22 cellular contexts compared by ENCODE assay signal in the genomic region with DNA sequence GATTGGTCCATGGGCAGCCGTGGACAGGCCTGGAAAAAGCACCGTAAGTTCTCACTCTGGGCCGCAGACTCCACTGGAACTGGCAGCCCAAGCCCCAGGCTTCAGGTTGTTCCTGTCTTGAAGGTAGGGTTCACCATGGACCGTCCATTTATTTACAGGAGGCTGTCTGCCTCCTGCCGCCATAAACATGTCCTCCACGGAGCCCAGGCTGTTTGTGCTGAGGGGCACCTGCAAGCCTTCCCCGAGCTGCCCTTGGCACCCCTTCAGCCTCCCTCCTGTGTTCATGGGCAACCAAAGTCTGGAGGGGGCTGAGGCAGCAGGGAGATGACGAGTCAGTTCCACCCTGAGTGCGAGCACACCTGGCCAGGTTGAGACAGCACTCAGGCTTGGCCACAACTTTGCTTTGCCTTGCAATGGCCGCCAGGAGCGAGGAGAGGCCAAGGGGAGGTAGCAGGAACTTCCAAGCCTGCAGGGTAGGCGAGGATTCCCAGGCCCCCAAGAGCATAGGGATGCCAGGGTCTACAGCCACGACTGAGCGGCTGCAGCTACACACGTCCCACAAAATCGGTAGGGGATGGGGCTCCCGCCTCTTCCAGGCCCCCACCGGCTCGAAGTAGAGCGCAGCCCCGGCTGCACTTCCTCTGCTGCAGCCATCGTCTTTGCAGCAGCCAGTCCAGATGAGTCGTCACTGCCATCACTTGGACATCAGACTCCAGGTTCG.
"Had no signal": no experiment of that assay in that cellular context is flagged by ENCODE, and none has a peak within 500 bp of the region (broad histone marks: within the 10 kb centered on the region; RNA-seq: fewer than 3 reads in every experiment).

No MANE protein-coding gene starts in this region.

- DNase-seq: activated CD4-positive, alpha-beta T cell treated with anti-CD3 and anti-CD28 coated beads for 1 hour; activated CD8-positive, alpha-beta memory T cell treated with anti-CD3 and anti-CD28 coated beads for 24 hours; activated CD8-positive, alpha-beta memory T cell treated with anti-CD3 and anti-CD28 coated beads, Interleukin-2, amount 50 U/mL, for 4 hours; activated naive CD4-positive, alpha-beta T cell; activated T-cell treated with anti-CD3 and anti-CD28 coated beads, Interleukin-2, amount 50 U/mL, for 24 hours; effector CD4-positive, alpha-beta T cell; erythroblast; foreskin fibroblast; natural killer cell; ovary; stimulated activated CD4-positive, alpha-beta T cell treated with anti-CD3 and anti-CD28 coated beads, Interleukin-2, amount 100 ng/mL, for 24 hours; stimulated activated naive B cell treated with anti-CD40 and anti-IgM and Interleukin-4, amounts not matched to agents 10 μg/mL and 1 μg/mL and 100 μg/mL, for 72 hours; T-cell had no signal

- H3K27ac ChIP-seq: ovary, psoas muscle, skin epidermis, thoracic aorta had no signal

- H3K27me3 Mint-ChIP-seq: activated naive CD8-positive, alpha-beta T cell; activated T-cell treated with anti-CD3 and anti-CD28 coated beads, Interleukin-2, amount 50 U/mL, for 24 hours; dendritic cell treated with granulocyte-macrophage colony-stimulating factor and Interleukin-4, amounts not matched to agents 40 ng/mL and 50 ng/mL, for 4 days; stimulated activated naive B cell treated with anti-CD40 and anti-IgM and Interleukin-4, amounts not matched to agents 10 μg/mL and 1 μg/mL and 100 μg/mL, for 72 hours; T-cell had no signal

- ATAC-seq: left lobe of liver, natural killer cell, psoas muscle, right cardiac atrium, T-cell had no signal

- H3K4me1 Mint-ChIP-seq: mesothelial cell of epicardium; natural killer cell; stimulated activated naive B cell treated with anti-CD40 and anti-IgM and Interleukin-4, amounts not matched to agents 10 μg/mL and 1 μg/mL and 100 μg/mL, for 72 hours; T-cell had no signal

- H3K4me3 Mint-ChIP-seq: activated naive CD8-positive, alpha-beta T cell; activated T-cell treated with anti-CD3 and anti-CD28 coated beads, Interleukin-2, amount 50 U/mL, for 24 hours; dendritic cell treated with granulocyte-macrophage colony-stimulating factor and Interleukin-4, amounts not matched to agents 40 ng/mL and 50 ng/mL, for 4 days; mesothelial cell of epicardium; natural killer cell; stimulated activated naive B cell treated with anti-CD40 and anti-IgM and Interleukin-4, amounts not matched to agents 10 μg/mL and 1 μg/mL and 100 μg/mL, for 72 hours; T-cell had no signal

- H3K36me3 ChIP-seq: ovary, thoracic aorta had no signal

- H3K36me3 Mint-ChIP-seq: activated naive CD8-positive, alpha-beta T cell; mesothelial cell of epicardium; natural killer cell; stimulated activated naive B cell treated with anti-CD40 and anti-IgM and Interleukin-4, amounts not matched to agents 10 μg/mL and 1 μg/mL and 100 μg/mL, for 72 hours; T-cell had no signal

- H3K4me3 ChIP-seq: ovary, psoas muscle, skin epidermis, thoracic aorta had no signal

- H3K27me3 ChIP-seq: ovary had no signal

- H3K9me3 ChIP-seq: psoas muscle, thoracic aorta had no signal

- H3K27ac Mint-ChIP-seq: activated naive CD8-positive, alpha-beta T cell; activated T-cell treated with anti-CD3 and anti-CD28 coated beads, Interleukin-2, amount 50 U/mL, for 24 hours; activated T-helper 2 cell treated with anti-CD3 and anti-CD28 coated beads, Interferon-gamma antibody, Interleukin-2, Interleukin-4, amounts not matched to agents 10 μg/mL and 5 μg/mL and 100 μg/mL, durations not matched to agents 14 hours and 24 hours and 36 hours; dendritic cell treated with granulocyte-macrophage colony-stimulating factor and Interleukin-4, amounts not matched to agents 40 ng/mL and 50 ng/mL, for 4 days; mesothelial cell of epicardium; natural killer cell; stimulated activated naive B cell treated with anti-CD40 and anti-IgM and Interleukin-4, amounts not matched to agents 10 μg/mL and 1 μg/mL and 100 μg/mL, for 72 hours; T-cell had no signal

- H3K4me1 ChIP-seq: psoas muscle had no signal

- H3K9me3 Mint-ChIP-seq: activated T-cell treated with anti-CD3 and anti-CD28 coated beads, Interleukin-2, amount 50 U/mL, for 24 hours; activated T-helper 2 cell treated with anti-CD3 and anti-CD28 coated beads, Interferon-gamma antibody, Interleukin-2, Interleukin-4, amounts not matched to agents 10 μg/mL and 5 μg/mL and 100 μg/mL, durations not matched to agents 14 hours and 24 hours and 36 hours; dendritic cell treated with granulocyte-macrophage colony-stimulating factor and Interleukin-4, amounts not matched to agents 40 ng/mL and 50 ng/mL, for 4 days; T-cell had no signal
